ENCODE assay signal across 22 cellular contexts in genomic region chr2:120647487-120647886, GRCh38.
DNase-seq lines count a peak whose midpoint lies in the region; ATAC-seq and TF ChIP-seq lines count a peak whose summit lies in the region.
"Had no signal": no experiment of that assay in that cellular context is flagged by ENCODE, and none has a peak within 500 bp of the region (broad histone marks: within the 10 kb centered on the region; RNA-seq: fewer than 3 reads in every experiment).

No MANE protein-coding gene starts in this region.

- H3K27me3 Mint-ChIP-seq in CD8-positive, alpha-beta memory T cell: peaks cover 3 to 12% of the 10 kb centered on the region in 2 donors

- H3K4me3 Mint-ChIP-seq in CD8-positive, alpha-beta memory T cell: no peak overlapping the region
- H3K4me3 Mint-ChIP-seq: activated T-cell treated with anti-CD3 and anti-CD28 coated beads, Interleukin-2, amount 50 U/mL, for 24 hours had no signal

- no peak for TF ChIP-seq CTCF in epithelial cell of esophagus (IDR thresholded peaks at IDR 0.05; ENCODE audit: insufficient read depth, low read depth, low read length, missing control alignments)
- no peak for TF ChIP-seq CTCF in osteoblast (IDR thresholded peaks at IDR 0.05; ENCODE audit: extremely low read depth, low read depth, low read length)
- TF ChIP-seq CTCF in Peyer's patch (IDR thresholded peaks at IDR 0.05): no peak

- H4K20me1 ChIP-seq in osteoblast (ENCODE audit: insufficient read depth, low read length): no peaks in the 10 kb centered on the region

- H3K36me3 Mint-ChIP-seq in CD8-positive, alpha-beta memory T cell: peaks cover 0 to 4% (median 3%) of the 10 kb centered on the region in 3 donors

- no peaks in the 10 kb centered on the region for H3K4me1 Mint-ChIP-seq in CD8-positive, alpha-beta memory T cell

- no peak for TF ChIP-seq POLR2A in Peyer's patch (IDR thresholded peaks at IDR 0.05)

- in situ Hi-C loops in Caki2 (cut with HindIII; ENCODE audit: low pct_unique_long_range_greater_than_20kb, low sequenced_read_pairs): no loop called here

- peak overlapping the region in 1 of 8 donors; percentile 51 for H3K27ac Mint-ChIP-seq in CD8-positive, alpha-beta memory T cell
- H3K27ac Mint-ChIP-seq: activated T-cell treated with anti-CD3 and anti-CD28 coated beads, Interleukin-2, amount 50 U/mL, for 24 hours had no signal

- peaks cover 4% of the 10 kb centered on the region for H3K4me1 ChIP-seq in osteoblast (ENCODE audit: insufficient read depth, low read length)
- H3K4me1 ChIP-seq in CD8-positive, alpha-beta memory T cell (ENCODE audit: insufficient read depth, low read length): no peaks in the 10 kb centered on the region
- H3K4me1 ChIP-seq in Peyer's patch: no peaks in the 10 kb centered on the region
- H3K4me1 ChIP-seq: colonic mucosa, foreskin keratinocyte, right lobe of liver, SJSA1, transverse colon had no signal

- H3K27ac ChIP-seq in osteoblast (ENCODE audit: low read depth, low read length) (no peak overlapping the region), Peyer's patch (no peak overlapping the region)
- H3K27ac ChIP-seq in CD8-positive, alpha-beta memory T cell (ENCODE audit: low read depth, low read length): no peak overlapping the region
- H3K27ac ChIP-seq: colonic mucosa, foreskin keratinocyte, KMS-11, neutrophil, right lobe of liver, SJSA1, transverse colon had no signal

- H2AFZ ChIP-seq in osteoblast (ENCODE audit: low read length): peak overlapping the region; percentile 47

- POLR2A ChIA-PET in CD8-positive, alpha-beta memory T cell (lab: Charles Lee): no interaction called here

- DNase-seq in Caki2 (ENCODE audit: low read depth) (peak; percentile 41), LHCN-M2 (ENCODE audit: low read depth) (peak; percentile 57), epithelial cell of esophagus (ENCODE audit: low read depth) (peak; percentile 46), osteoblast (ENCODE audit: insufficient read length, low spot score, missing footprints) (no peak), Peyer's patch (no peak)
- no peak for DNase-seq in CD8-positive, alpha-beta memory T cell
- DNase-seq in stimulated activated CD4-positive, alpha-beta T cell treated with anti-CD3 and anti-CD28 coated beads, Interleukin-12 subunit alpha, Interleukin-12 subunit beta, amount 100 ng/mL, for 4 hours: no peak
- DNase-seq: activated CD4-positive, alpha-beta T cell treated with anti-CD3 and anti-CD28 coated beads, Interleukin-2, amount 50 U/mL, for 4 hours; activated T-cell treated with anti-CD3 and anti-CD28 coated beads, Interleukin-2, amount 50 U/mL, for 24 hours; C1 segment of cervical spinal cord; colonic mucosa; midbrain; NCI-H1436 treated with DMSO at 0.1 percent for 48 hours; NCI-H446; stimulated activated CD4-positive, alpha-beta T cell treated with anti-CD3 and anti-CD28 coated beads, Interleukin-4, amount 100 ng/mL, for 24 hours; transverse colon had no signal

- H3K4me3 ChIP-seq in epithelial cell of esophagus (ENCODE audit: low read length): no peak overlapping the region
- no peak overlapping the region for H3K4me3 ChIP-seq in osteoblast (ENCODE audit: insufficient read depth, low read length)
- H3K4me3 ChIP-seq in CD8-positive, alpha-beta memory T cell (ENCODE audit: low read length): no peak overlapping the region
- H3K4me3 ChIP-seq in Peyer's patch: no peak overlapping the region
- H3K4me3 ChIP-seq: colonic mucosa, right lobe of liver, SJSA1, transverse colon had no signal

- CTCF ChIA-PET in CD8-positive, alpha-beta memory T cell (lab: Charles Lee): no interaction called here

- H3K36me3 ChIP-seq in osteoblast (ENCODE audit: insufficient read depth, low read length) (no peaks in the 10 kb centered on the region), Peyer's patch (no peaks in the 10 kb centered on the region)
- H3K36me3 ChIP-seq in CD8-positive, alpha-beta memory T cell (ENCODE audit: insufficient read depth, low read length): no peaks in the 10 kb centered on the region
- H3K36me3 ChIP-seq: colonic mucosa, neutrophil, right lobe of liver, SJSA1, transverse colon had no signal

- no peak overlapping the region for H3K4me2 ChIP-seq in osteoblast (ENCODE audit: insufficient read depth, low read length)
- H3K4me2 ChIP-seq: KMS-11 had no signal

- H3K27me3 ChIP-seq in osteoblast (ENCODE audit: insufficient read depth, low read length): no peaks in the 10 kb centered on the region
- no peaks in the 10 kb centered on the region for H3K27me3 ChIP-seq in CD8-positive, alpha-beta memory T cell (ENCODE audit: insufficient read depth, low read length, poor library complexity, severe bottlenecking)
- no peaks in the 10 kb centered on the region for H3K27me3 ChIP-seq in Peyer's patch
- H3K27me3 ChIP-seq: colonic mucosa, foreskin keratinocyte, right lobe of liver, SJSA1, transverse colon had no signal

- H3K9me3 ChIP-seq in osteoblast (ENCODE audit: low read depth, low read length) (peaks cover 8% of the 10 kb centered on the region), Peyer's patch (no peaks in the 10 kb centered on the region)
- no peaks in the 10 kb centered on the region for H3K9me3 ChIP-seq in CD8-positive, alpha-beta memory T cell (ENCODE audit: low read length)
- H3K9me3 ChIP-seq: colonic mucosa, neutrophil had no signal

- no peak for ATAC-seq in HG03139 (IDR thresholded peaks at IDR 0.05; ENCODE audit: unreplicated experiment)
- ATAC-seq: foreskin keratinocyte had no signal

- no peaks in the 10 kb centered on the region for H3K79me2 ChIP-seq in osteoblast (ENCODE audit: insufficient read depth, low read length)

- H3K9me3 Mint-ChIP-seq in CD8-positive, alpha-beta memory T cell: peaks cover 9 to 19% (median 17%) of the 10 kb centered on the region in 5 donors

Comparison
In these comparisons a context has a peak if more than half of its experiments do, and no peak if none do; other contexts are left out.
1. DNase-seq: peak in Caki2 (single experiment), LHCN-M2 (single experiment) and epithelial cell of esophagus (single experiment); none in osteoblast (single experiment), CD8-positive, alpha-beta memory T cell (0 of 5), stimulated activated CD4-positive, alpha-beta T cell treated with anti-CD3 and anti-CD28 coated beads, Interleukin-12 subunit alpha, Interleukin-12 subunit beta, amount 100 ng/mL, for 4 hours (single experiment) and Peyer's patch (0 of 3).